ENCODE assay signal across 2 cellular contexts in the genomic region with DNA sequence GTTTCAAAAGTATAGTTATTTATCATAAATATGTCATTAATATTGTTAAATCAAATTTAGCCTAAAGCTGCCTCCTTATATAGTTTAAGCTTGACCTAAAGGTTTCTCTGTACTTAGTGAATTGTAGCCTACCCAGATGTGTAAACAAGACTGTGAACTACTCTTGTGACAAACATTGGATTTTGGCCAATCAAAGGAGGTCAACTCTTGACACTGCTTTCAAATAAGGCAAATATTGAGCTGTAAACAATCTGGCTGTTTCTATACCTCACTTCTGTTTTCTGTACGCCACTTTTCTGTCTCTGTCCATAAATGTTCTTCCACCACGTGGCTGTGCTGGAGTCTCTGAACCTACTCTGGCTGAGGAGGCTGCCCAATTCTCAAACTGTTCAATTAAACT.
TF ChIP-seq lines count a peak whose summit lies in the region.

No MANE protein-coding gene starts in this region.

TF ChIP-seq in WTC11, 78 proteins besides CTCF, POLR2A, EP300 and RAD21 (continued from another document):
- TF ChIP-seq, protein P1, sequence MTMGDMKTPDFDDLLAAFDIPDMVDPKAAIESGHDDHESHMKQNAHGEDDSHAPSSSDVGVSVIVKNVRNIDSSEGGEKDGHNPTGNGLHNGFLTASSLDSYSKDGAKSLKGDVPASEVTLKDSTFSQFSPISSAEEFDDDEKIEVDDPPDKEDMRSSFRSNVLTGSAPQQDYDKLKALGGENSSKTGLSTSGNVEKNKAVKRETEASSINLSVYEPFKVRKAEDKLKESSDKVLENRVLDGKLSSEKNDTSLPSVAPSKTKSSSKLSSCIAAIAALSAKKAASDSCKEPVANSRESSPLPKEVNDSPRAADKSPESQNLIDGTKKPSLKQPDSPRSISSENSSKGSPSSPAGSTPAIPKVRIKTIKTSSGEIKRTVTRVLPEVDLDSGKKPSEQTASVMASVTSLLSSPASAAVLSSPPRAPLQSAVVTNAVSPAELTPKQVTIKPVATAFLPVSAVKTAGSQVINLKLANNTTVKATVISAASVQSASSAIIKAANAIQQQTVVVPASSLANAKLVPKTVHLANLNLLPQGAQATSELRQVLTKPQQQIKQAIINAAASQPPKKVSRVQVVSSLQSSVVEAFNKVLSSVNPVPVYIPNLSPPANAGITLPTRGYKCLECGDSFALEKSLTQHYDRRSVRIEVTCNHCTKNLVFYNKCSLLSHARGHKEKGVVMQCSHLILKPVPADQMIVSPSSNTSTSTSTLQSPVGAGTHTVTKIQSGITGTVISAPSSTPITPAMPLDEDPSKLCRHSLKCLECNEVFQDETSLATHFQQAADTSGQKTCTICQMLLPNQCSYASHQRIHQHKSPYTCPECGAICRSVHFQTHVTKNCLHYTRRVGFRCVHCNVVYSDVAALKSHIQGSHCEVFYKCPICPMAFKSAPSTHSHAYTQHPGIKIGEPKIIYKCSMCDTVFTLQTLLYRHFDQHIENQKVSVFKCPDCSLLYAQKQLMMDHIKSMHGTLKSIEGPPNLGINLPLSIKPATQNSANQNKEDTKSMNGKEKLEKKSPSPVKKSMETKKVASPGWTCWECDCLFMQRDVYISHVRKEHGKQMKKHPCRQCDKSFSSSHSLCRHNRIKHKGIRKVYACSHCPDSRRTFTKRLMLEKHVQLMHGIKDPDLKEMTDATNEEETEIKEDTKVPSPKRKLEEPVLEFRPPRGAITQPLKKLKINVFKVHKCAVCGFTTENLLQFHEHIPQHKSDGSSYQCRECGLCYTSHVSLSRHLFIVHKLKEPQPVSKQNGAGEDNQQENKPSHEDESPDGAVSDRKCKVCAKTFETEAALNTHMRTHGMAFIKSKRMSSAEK (CRISPR knock-in tag; IDR thresholded peaks at IDR 0.05; ENCODE audit: borderline replicate concordance): no peak
- TF ChIP-seq TEAD1 (CRISPR knock-in tag; IDR thresholded peaks at IDR 0.05): no peak
- TF ChIP-seq NR2C2 (CRISPR knock-in tag; IDR thresholded peaks at IDR 0.05): no peak
- TF ChIP-seq ETV6 (CRISPR knock-in tag; IDR thresholded peaks at IDR 0.05): no peak
TF ChIP-seq in WTC11: peak in this region for 0.

TF ChIP-seq in liver, 16 proteins besides CTCF, POLR2A, EP300 and RAD21 (continued from another document):
- TF ChIP-seq, protein P2, sequence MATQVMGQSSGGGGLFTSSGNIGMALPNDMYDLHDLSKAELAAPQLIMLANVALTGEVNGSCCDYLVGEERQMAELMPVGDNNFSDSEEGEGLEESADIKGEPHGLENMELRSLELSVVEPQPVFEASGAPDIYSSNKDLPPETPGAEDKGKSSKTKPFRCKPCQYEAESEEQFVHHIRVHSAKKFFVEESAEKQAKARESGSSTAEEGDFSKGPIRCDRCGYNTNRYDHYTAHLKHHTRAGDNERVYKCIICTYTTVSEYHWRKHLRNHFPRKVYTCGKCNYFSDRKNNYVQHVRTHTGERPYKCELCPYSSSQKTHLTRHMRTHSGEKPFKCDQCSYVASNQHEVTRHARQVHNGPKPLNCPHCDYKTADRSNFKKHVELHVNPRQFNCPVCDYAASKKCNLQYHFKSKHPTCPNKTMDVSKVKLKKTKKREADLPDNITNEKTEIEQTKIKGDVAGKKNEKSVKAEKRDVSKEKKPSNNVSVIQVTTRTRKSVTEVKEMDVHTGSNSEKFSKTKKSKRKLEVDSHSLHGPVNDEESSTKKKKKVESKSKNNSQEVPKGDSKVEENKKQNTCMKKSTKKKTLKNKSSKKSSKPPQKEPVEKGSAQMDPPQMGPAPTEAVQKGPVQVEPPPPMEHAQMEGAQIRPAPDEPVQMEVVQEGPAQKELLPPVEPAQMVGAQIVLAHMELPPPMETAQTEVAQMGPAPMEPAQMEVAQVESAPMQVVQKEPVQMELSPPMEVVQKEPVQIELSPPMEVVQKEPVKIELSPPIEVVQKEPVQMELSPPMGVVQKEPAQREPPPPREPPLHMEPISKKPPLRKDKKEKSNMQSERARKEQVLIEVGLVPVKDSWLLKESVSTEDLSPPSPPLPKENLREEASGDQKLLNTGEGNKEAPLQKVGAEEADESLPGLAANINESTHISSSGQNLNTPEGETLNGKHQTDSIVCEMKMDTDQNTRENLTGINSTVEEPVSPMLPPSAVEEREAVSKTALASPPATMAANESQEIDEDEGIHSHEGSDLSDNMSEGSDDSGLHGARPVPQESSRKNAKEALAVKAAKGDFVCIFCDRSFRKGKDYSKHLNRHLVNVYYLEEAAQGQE (IDR thresholded peaks at IDR 0.05): peak; percentile 52
- TF ChIP-seq EGR1 (IDR thresholded peaks at IDR 0.05; ENCODE audit: low read depth in 2 of 2): no peak
- TF ChIP-seq FOXA2 (IDR thresholded peaks at IDR 0.05): peak; percentile 98
- peak; percentile 93 for TF ChIP-seq FOXA1 (IDR thresholded peaks at IDR 0.05)
- TF ChIP-seq, protein P3, sequence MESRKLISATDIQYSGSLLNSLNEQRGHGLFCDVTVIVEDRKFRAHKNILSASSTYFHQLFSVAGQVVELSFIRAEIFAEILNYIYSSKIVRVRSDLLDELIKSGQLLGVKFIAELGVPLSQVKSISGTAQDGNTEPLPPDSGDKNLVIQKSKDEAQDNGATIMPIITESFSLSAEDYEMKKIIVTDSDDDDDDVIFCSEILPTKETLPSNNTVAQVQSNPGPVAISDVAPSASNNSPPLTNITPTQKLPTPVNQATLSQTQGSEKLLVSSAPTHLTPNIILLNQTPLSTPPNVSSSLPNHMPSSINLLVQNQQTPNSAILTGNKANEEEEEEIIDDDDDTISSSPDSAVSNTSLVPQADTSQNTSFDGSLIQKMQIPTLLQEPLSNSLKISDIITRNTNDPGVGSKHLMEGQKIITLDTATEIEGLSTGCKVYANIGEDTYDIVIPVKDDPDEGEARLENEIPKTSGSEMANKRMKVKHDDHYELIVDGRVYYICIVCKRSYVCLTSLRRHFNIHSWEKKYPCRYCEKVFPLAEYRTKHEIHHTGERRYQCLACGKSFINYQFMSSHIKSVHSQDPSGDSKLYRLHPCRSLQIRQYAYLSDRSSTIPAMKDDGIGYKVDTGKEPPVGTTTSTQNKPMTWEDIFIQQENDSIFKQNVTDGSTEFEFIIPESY (IDR thresholded peaks at IDR 0.05): no peak
- TF ChIP-seq SP1 (IDR thresholded peaks at IDR 0.05): peak; percentile 51
- TF ChIP-seq TAF1 (conservative IDR thresholded peaks at IDR 0.05): no peak
- TF ChIP-seq NR2F2 (IDR thresholded peaks at IDR 0.05): no peak
- TF ChIP-seq, protein P4, sequence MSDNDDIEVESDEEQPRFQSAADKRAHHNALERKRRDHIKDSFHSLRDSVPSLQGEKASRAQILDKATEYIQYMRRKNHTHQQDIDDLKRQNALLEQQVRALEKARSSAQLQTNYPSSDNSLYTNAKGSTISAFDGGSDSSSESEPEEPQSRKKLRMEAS (IDR thresholded peaks at IDR 0.05): no peak
- peak in 1 of 2 donors; percentile 34 for TF ChIP-seq JUND (IDR thresholded peaks at IDR 0.05)
- peak; percentile 42 to 70 for TF ChIP-seq HNF4A (conservative IDR thresholded peaks at IDR 0.05)
- TF ChIP-seq GABPA (IDR thresholded peaks at IDR 0.05 in 1 of 2, conservative IDR thresholded peaks at IDR 0.05 in 1 of 2): no peak
TF ChIP-seq in liver: peak in this region for 8.
